Comparison of ENCODE assay signal across 8 cellular contexts in genomic region chr12:112116232-112117060, GRCh38. TPM values are rescaled to one million over a fixed set of nuclear protein-coding genes. Genes with fewer than 3 reads are reported as not detected.
DNase-seq lines count a peak whose midpoint lies in the region; ATAC-seq and TF ChIP-seq lines count a peak whose summit lies in the region.

No MANE protein-coding gene starts in this region.

- no peaks in the 10 kb centered on the region for H3K27me3 ChIP-seq in HL-60 (ENCODE audit: insufficient read depth, poor library complexity, severe bottlenecking)
- H3K27me3 ChIP-seq in PC-3 (ENCODE audit: low read length) = no peaks in the 10 kb centered on the region

- POLR2A ChIA-PET in PC-3 (lab: Charles Lee; ENCODE audit: unreplicated experiment) = interaction anchor here (0.6 kb wide), 1 partner anchor 225 kb away, joined by 3 read pairs; no protein-coding TSS in a partner anchor

- peak overlapping the region; percentile 55 for H3K27ac Mint-ChIP-seq in stimulated activated naive CD8-positive, alpha-beta T cell treated with anti-CD3 and anti-CD28 coated beads, Interleukin-15, Interleukin-2, amounts not matched to agents 100 ng/mL and 50 ng/mL, for 24 hours

- DNase-seq in CMK (ENCODE audit: low read depth) (peak; percentile 69), HL-60 (ENCODE audit: low read depth in 1 of 2, low spot score in 1 of 2) (peak; percentile 70 to 90), PC-3 (no peak), cerebellum (ENCODE audit: low spot score) (peak; percentile 51), left colon (peak; percentile 36 to 50)
- DNase-seq in stimulated activated CD4-positive, alpha-beta T cell treated with anti-CD3 and anti-CD28 coated beads, Interleukin-1b, Interleukin-23, amount 100 ng/mL, for 48 hours = no peak

- H3F3A ChIP-seq in PC-3 (ENCODE audit: low read length, unreplicated experiment) = peaks cover 11% of the 10 kb centered on the region

- H3K27ac ChIP-seq in HL-60 (replicated peaks) (peak overlapping the region; percentile 77), PC-3 (ENCODE audit: low read length) (peak overlapping the region; percentile 77)

- peaks cover 41% of the 10 kb centered on the region for H3K4me1 ChIP-seq in PC-3 (ENCODE audit: insufficient read depth, low read length)

- TSS peak; percentile 52 for BruUV-seq in PC-3 (replicated peaks; lab: Mats Ljungman, UMichigan)

- no peak overlapping the region for H3K9ac ChIP-seq in PC-3 (ENCODE audit: low read length)

- no peaks in the 10 kb centered on the region for H3K9me3 ChIP-seq in PC-3 (ENCODE audit: low read length)

- H3K4me2 ChIP-seq in PC-3 (ENCODE audit: low read length) = no peak overlapping the region

- TF ChIP-seq CTCF in HL-60 (IDR thresholded peaks at IDR 0.05; ENCODE audit: insufficient read depth, low read length) (no peak), PC-3 (conservative IDR thresholded peaks at IDR 0.05; ENCODE audit: low read depth, low read length) (no peak)

- CTCF ChIA-PET in PC-3 (lab: Charles Lee) = no interaction called here

- H2AFZ ChIP-seq in PC-3 (ENCODE audit: low read length) = peak overlapping the region; percentile 10; the same call in 1 of the 2 replicates

- ATAC-seq in PC-3 = peak; percentile 14
- ATAC-seq in left colon = peak; percentile 95
- ATAC-seq in GM18498 (IDR thresholded peaks at IDR 0.05; ENCODE audit: unreplicated experiment) = no peak

- no peak overlapping the region for H3K4me3 Mint-ChIP-seq in stimulated activated naive CD8-positive, alpha-beta T cell treated with anti-CD3 and anti-CD28 coated beads, Interleukin-15, Interleukin-2, amounts not matched to agents 100 ng/mL and 50 ng/mL, for 24 hours

- H3K36me3 ChIP-seq in PC-3 (ENCODE audit: low read depth, low read length) = no peaks in the 10 kb centered on the region

- H3K4me1 Mint-ChIP-seq in stimulated activated naive CD8-positive, alpha-beta T cell treated with anti-CD3 and anti-CD28 coated beads, Interleukin-15, Interleukin-2, amounts not matched to agents 100 ng/mL and 50 ng/mL, for 24 hours (ENCODE audit: low read depth) = peaks cover 21% of the 10 kb centered on the region

- no peaks in the 10 kb centered on the region for H3K9me2 ChIP-seq in PC-3 (replicated peaks; ENCODE audit: low read length)

- H3K79me2 ChIP-seq in PC-3 (ENCODE audit: low read length) = no peaks in the 10 kb centered on the region

- no peaks in the 10 kb centered on the region for H4K20me1 ChIP-seq in PC-3 (ENCODE audit: low read length)

- H3K36me3 Mint-ChIP-seq in stimulated activated naive CD8-positive, alpha-beta T cell treated with anti-CD3 and anti-CD28 coated beads, Interleukin-15, Interleukin-2, amounts not matched to agents 100 ng/mL and 50 ng/mL, for 24 hours (ENCODE audit: low read depth) = no peaks in the 10 kb centered on the region

- H3K9me3 Mint-ChIP-seq in stimulated activated naive CD8-positive, alpha-beta T cell treated with anti-CD3 and anti-CD28 coated beads, Interleukin-15, Interleukin-2, amounts not matched to agents 100 ng/mL and 50 ng/mL, for 24 hours = no peaks in the 10 kb centered on the region

- intact Hi-C loops in PC-3 (cut with micrococcal nuclease) = no loop called here
- intact Hi-C loops in left colon (cut with DNase I, micrococcal nuclease) = no loop called here

- H3K27me3 Mint-ChIP-seq in stimulated activated naive CD8-positive, alpha-beta T cell treated with anti-CD3 and anti-CD28 coated beads, Interleukin-15, Interleukin-2, amounts not matched to agents 100 ng/mL and 50 ng/mL, for 24 hours = no peaks in the 10 kb centered on the region

- no peak overlapping the region for H3K4me3 ChIP-seq in HL-60 (replicated peaks; ENCODE audit: insufficient read depth, low read length)
- H3K4me3 ChIP-seq in PC-3 (ENCODE audit: low read length) = no peak overlapping the region

RNA-seq across cellular contexts. Expression of gene NAA25, which starts 7.9 kb away (rescaled TPM):
- 33.3 and 36.6 TPM in 2 replicates for total RNA-seq in PC-3 (2014; rRNA removed)
- total RNA-seq in cerebellum = 41.8 TPM
- 10 to 100 TPM; 12.4 to 20.4 TPM for total RNA-seq in left colon

RNA-seq across cellular contexts. Expression of gene TRAFD1, which starts 8.9 kb away (rescaled TPM):
- total RNA-seq in PC-3 (2014; rRNA removed) (33.9 and 34.1 TPM in 2 replicates), cerebellum (36.7 TPM), left colon (10 to 100 TPM; 25.3 to 32.8 TPM)

Comparison
In these comparisons a context has a peak if more than half of its experiments do, and no peak if none do; other contexts are left out.
1. DNase-seq: peak in CMK (single experiment), HL-60 (2 of 2), cerebellum (single experiment) and left colon (2 of 2); none in PC-3 (single experiment) and stimulated activated CD4-positive, alpha-beta T cell treated with anti-CD3 and anti-CD28 coated beads, Interleukin-1b, Interleukin-23, amount 100 ng/mL, for 48 hours (single experiment).